1 cellular context compared by ENCODE assay signal in the genomic region with DNA sequence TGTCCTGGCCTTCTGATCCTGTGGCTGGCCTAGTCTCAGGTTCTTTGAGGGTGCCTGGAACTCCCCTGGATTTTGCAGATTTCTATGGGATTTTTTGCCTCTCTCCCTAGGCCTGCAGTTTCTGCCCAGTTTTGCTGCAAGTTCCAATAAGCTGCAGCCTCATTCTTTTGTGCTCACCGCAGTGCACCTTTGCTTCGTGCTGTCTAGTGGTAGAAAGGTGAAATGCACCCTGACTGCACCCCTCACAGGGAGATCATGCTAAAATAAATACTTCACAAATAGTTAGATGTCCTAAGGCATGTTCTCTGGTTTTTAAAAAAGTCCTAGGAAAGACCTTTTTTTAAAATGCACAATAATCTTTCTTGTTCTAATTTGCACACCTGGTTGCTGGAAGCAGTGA.
TF ChIP-seq lines count a peak whose summit lies in the region.

No MANE protein-coding gene starts in this region.

TF ChIP-seq in SK-N-SH treated with all-trans-retinoic acid at 6 μM for 48 hours, 23 proteins besides CTCF, POLR2A, EP300 and RAD21 (continued from another document):
- TF ChIP-seq, protein P1, sequence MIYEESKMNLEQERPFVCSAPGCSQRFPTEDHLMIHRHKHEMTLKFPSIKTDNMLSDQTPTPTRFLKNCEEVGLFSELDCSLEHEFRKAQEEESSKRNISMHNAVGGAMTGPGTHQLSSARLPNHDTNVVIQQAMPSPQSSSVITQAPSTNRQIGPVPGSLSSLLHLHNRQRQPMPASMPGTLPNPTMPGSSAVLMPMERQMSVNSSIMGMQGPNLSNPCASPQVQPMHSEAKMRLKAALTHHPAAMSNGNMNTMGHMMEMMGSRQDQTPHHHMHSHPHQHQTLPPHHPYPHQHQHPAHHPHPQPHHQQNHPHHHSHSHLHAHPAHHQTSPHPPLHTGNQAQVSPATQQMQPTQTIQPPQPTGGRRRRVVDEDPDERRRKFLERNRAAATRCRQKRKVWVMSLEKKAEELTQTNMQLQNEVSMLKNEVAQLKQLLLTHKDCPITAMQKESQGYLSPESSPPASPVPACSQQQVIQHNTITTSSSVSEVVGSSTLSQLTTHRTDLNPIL (CRISPR knock-in tag; IDR thresholded peaks at IDR 0.05; ENCODE audit: low read depth), result no peak
- TF ChIP-seq GLIS3 (CRISPR knock-in tag; IDR thresholded peaks at IDR 0.05), result no peak
- no peak for TF ChIP-seq TCF4 (CRISPR knock-in tag; IDR thresholded peaks at IDR 0.05; ENCODE audit: borderline replicate concordance)
